Comparison of ENCODE assay signal across 1 cellular context in the genomic region with DNA sequence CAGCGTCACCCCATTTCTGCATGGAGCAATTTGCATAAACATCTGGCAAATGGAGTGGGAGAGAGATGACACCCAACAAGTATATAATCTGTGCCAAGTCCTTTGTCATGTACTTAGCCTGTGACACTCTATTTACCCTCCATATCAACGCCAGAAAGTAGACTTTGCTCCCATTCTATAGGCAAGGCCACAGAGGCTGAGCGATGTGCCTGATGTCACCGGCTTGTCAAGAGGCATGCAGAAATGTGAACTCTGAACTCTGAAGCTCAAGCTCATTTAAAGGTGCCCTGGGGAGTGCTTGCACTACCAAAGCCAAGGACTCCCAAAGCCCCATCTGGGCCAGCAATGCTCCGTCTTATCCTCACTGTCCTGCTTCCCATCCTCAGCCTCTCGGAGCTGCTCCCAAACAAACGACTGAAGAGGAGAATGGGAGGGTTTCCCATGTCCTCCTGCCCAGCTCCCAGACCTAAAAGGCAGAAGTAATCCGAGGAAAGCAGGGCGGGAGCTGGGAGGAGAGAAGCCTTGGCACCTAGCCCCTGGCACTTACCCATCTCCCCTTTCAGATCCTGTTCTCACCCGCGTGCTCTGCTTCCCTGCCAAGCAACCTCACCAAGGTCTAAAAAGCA.
TF ChIP-seq lines count a peak whose summit lies in the region.

No MANE protein-coding gene starts in this region.

TF ChIP-seq in HepG2, 621 proteins besides CTCF, POLR2A, EP300 and RAD21 (continued from another document and continues in another):
- TF ChIP-seq ZEB1 (IDR thresholded peaks at IDR 0.05; ENCODE audit: insufficient replicate concordance, low read depth) (no peak), RBM39 (IDR thresholded peaks at IDR 0.05; ENCODE audit: low read depth, low read length, poor library complexity, severe bottlenecking) (no peak), ZMAT3 (CRISPR knock-in tag; conservative IDR thresholded peaks at IDR 0.05) (peak; percentile 66), ZNF552 (CRISPR knock-in tag; IDR thresholded peaks at IDR 0.05; ENCODE audit: borderline replicate concordance) (no peak), ZNF3 (CRISPR knock-in tag; IDR thresholded peaks at IDR 0.05) (peak; percentile 83), GZF1 (CRISPR knock-in tag; IDR thresholded peaks at IDR 0.05) (0 out of 2 replicates have a peak, but pooled peaks have one; percentile 21), NCOA1 (CRISPR knock-in tag; IDR thresholded peaks at IDR 0.05) (no peak), FOXK1 (CRISPR knock-in tag; IDR thresholded peaks at IDR 0.05; ENCODE audit: borderline replicate concordance, low read depth) (peak; percentile 62; the same call in 1 of the 2 replicates), BORCS8-MEF2B (CRISPR knock-in tag; IDR thresholded peaks at IDR 0.05) (peak; percentile 65; the same call in 1 of the 2 replicates), SALL1 (CRISPR knock-in tag; IDR thresholded peaks at IDR 0.05) (peak; percentile 98), ZNF562 (CRISPR knock-in tag; IDR thresholded peaks at IDR 0.05; ENCODE audit: borderline replicate concordance) (no peak), ZMYM2 (CRISPR knock-in tag; IDR thresholded peaks at IDR 0.05) (peak; percentile 62; the same call in 1 of the 2 replicates), TBX2 (CRISPR knock-in tag; IDR thresholded peaks at IDR 0.05; ENCODE audit: borderline replicate concordance) (peak; percentile 86; the same call in 1 of the 2 replicates), POLR2AphosphoS2 (IDR thresholded peaks at IDR 0.05; ENCODE audit: low read depth, low read length) (no peak), BHLHE40 (IDR thresholded peaks at IDR 0.05; ENCODE audit: low read length) (0 out of 2 replicates have a peak, but pooled peaks have one; percentile 17), KMT2A (CRISPR knock-in tag; IDR thresholded peaks at IDR 0.05) (no peak), SPEN (CRISPR knock-in tag; IDR thresholded peaks at IDR 0.05; ENCODE audit: low read depth) (peak; percentile 57; the same call in 1 of the 2 replicates), MAFK (conservative IDR thresholded peaks at IDR 0.05 in 1 of 2, IDR thresholded peaks at IDR 0.05 in 1 of 2; ENCODE audit: low read length in 2 of 2) (no peak), ZNF782 (CRISPR knock-in tag; IDR thresholded peaks at IDR 0.05; ENCODE audit: borderline replicate concordance) (no peak; the same call in 1 of the 2 replicates), HDAC1 (CRISPR knock-in tag; IDR thresholded peaks at IDR 0.05) (peak; percentile 94), SUZ12 (IDR thresholded peaks at IDR 0.05; ENCODE audit: low read depth, low read length) (no peak), ZNF761 (CRISPR knock-in tag; conservative IDR thresholded peaks at IDR 0.05) (no peak), ZNF670 (CRISPR knock-in tag; IDR thresholded peaks at IDR 0.05; ENCODE audit: borderline replicate concordance) (0 out of 2 replicates have a peak, but pooled peaks have one; percentile 11), YEATS4 (CRISPR knock-in tag; IDR thresholded peaks at IDR 0.05; ENCODE audit: borderline replicate concordance) (peak; percentile 68), KLF9 (CRISPR knock-in tag; IDR thresholded peaks at IDR 0.05; ENCODE audit: low read depth) (no peak), ZNF12 (CRISPR knock-in tag; IDR thresholded peaks at IDR 0.05) (peak; percentile 22; the same call in 1 of the 2 replicates), SATB2 (CRISPR knock-in tag; IDR thresholded peaks at IDR 0.05) (no peak), ZNF75D (CRISPR knock-in tag; IDR thresholded peaks at IDR 0.05; ENCODE audit: borderline replicate concordance) (no peak), ZNF235 (CRISPR knock-in tag; IDR thresholded peaks at IDR 0.05; ENCODE audit: borderline replicate concordance) (no peak)
- TF ChIP-seq, protein P1, sequence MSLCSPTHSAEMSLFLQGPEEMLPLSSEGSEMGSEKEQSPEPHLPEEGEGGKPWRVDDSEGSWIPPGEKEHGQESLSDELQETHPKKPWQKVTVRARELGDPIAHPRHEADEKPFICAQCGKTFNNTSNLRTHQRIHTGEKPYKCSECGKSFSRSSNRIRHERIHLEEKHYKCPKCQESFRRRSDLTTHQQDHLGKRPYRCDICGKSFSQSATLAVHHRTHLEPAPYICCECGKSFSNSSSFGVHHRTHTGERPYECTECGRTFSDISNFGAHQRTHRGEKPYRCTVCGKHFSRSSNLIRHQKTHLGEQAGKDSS (CRISPR knock-in tag; IDR thresholded peaks at IDR 0.05; ENCODE audit: borderline replicate concordance, low read depth): 0 out of 2 replicates have a peak, but pooled peaks have one; percentile 50
- TF ChIP-seq, protein P2, sequence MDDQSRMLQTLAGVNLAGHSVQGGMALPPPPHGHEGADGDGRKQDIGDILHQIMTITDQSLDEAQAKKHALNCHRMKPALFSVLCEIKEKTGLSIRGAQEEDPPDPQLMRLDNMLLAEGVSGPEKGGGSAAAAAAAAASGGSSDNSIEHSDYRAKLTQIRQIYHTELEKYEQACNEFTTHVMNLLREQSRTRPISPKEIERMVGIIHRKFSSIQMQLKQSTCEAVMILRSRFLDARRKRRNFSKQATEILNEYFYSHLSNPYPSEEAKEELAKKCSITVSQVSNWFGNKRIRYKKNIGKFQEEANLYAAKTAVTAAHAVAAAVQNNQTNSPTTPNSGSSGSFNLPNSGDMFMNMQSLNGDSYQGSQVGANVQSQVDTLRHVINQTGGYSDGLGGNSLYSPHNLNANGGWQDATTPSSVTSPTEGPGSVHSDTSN (CRISPR knock-in tag; IDR thresholded peaks at IDR 0.05; ENCODE audit: borderline replicate concordance): no peak
- TF ChIP-seq, protein P3, sequence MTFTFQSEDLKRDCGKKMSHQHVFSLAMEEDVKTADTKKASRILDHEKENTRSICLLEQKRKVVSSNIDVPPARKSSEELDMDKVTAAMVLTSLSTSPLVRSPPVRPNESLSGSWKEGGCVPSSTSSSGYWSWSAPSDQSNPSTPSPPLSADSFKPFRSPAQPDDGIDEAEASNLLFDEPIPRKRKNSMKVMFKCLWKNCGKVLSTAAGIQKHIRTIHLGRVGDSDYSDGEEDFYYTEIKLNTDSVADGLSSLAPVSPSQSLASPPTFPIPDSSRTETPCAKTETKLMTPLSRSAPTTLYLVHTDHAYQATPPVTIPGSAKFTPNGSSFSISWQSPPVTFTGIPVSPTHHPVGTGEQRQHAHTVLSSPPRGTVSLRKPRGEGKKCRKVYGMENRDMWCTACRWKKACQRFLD (CRISPR knock-in tag; IDR thresholded peaks at IDR 0.05; ENCODE audit: borderline replicate concordance): no peak
- TF ChIP-seq, protein P4, sequence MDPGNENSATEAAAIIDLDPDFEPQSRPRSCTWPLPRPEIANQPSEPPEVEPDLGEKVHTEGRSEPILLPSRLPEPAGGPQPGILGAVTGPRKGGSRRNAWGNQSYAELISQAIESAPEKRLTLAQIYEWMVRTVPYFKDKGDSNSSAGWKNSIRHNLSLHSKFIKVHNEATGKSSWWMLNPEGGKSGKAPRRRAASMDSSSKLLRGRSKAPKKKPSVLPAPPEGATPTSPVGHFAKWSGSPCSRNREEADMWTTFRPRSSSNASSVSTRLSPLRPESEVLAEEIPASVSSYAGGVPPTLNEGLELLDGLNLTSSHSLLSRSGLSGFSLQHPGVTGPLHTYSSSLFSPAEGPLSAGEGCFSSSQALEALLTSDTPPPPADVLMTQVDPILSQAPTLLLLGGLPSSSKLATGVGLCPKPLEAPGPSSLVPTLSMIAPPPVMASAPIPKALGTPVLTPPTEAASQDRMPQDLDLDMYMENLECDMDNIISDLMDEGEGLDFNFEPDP (CRISPR knock-in tag; conservative IDR thresholded peaks at IDR 0.05): no peak
- TF ChIP-seq, protein P5, sequence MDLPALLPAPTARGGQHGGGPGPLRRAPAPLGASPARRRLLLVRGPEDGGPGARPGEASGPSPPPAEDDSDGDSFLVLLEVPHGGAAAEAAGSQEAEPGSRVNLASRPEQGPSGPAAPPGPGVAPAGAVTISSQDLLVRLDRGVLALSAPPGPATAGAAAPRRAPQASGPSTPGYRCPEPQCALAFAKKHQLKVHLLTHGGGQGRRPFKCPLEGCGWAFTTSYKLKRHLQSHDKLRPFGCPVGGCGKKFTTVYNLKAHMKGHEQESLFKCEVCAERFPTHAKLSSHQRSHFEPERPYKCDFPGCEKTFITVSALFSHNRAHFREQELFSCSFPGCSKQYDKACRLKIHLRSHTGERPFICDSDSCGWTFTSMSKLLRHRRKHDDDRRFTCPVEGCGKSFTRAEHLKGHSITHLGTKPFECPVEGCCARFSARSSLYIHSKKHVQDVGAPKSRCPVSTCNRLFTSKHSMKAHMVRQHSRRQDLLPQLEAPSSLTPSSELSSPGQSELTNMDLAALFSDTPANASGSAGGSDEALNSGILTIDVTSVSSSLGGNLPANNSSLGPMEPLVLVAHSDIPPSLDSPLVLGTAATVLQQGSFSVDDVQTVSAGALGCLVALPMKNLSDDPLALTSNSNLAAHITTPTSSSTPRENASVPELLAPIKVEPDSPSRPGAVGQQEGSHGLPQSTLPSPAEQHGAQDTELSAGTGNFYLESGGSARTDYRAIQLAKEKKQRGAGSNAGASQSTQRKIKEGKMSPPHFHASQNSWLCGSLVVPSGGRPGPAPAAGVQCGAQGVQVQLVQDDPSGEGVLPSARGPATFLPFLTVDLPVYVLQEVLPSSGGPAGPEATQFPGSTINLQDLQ (CRISPR knock-in tag; IDR thresholded peaks at IDR 0.05): no peak
- TF ChIP-seq, protein P6, sequence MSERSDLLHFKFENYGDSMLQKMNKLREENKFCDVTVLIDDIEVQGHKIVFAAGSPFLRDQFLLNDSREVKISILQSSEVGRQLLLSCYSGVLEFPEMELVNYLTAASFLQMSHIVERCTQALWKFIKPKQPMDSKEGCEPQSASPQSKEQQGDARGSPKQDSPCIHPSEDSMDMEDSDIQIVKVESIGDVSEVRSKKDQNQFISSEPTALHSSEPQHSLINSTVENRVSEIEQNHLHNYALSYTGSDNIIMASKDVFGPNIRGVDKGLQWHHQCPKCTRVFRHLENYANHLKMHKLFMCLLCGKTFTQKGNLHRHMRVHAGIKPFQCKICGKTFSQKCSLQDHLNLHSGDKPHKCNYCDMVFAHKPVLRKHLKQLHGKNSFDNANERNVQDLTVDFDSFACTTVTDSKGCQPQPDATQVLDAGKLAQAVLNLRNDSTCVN (CRISPR knock-in tag; IDR thresholded peaks at IDR 0.05; ENCODE audit: borderline replicate concordance): no peak; the same call in 1 of the 2 replicates
- TF ChIP-seq, protein P7, sequence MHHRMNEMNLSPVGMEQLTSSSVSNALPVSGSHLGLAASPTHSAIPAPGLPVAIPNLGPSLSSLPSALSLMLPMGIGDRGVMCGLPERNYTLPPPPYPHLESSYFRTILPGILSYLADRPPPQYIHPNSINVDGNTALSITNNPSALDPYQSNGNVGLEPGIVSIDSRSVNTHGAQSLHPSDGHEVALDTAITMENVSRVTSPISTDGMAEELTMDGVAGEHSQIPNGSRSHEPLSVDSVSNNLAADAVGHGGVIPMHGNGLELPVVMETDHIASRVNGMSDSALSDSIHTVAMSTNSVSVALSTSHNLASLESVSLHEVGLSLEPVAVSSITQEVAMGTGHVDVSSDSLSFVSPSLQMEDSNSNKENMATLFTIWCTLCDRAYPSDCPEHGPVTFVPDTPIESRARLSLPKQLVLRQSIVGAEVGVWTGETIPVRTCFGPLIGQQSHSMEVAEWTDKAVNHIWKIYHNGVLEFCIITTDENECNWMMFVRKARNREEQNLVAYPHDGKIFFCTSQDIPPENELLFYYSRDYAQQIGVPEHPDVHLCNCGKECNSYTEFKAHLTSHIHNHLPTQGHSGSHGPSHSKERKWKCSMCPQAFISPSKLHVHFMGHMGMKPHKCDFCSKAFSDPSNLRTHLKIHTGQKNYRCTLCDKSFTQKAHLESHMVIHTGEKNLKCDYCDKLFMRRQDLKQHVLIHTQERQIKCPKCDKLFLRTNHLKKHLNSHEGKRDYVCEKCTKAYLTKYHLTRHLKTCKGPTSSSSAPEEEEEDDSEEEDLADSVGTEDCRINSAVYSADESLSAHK (CRISPR knock-in tag; IDR thresholded peaks at IDR 0.05; ENCODE audit: borderline replicate concordance): no peak
- TF ChIP-seq, protein P8, sequence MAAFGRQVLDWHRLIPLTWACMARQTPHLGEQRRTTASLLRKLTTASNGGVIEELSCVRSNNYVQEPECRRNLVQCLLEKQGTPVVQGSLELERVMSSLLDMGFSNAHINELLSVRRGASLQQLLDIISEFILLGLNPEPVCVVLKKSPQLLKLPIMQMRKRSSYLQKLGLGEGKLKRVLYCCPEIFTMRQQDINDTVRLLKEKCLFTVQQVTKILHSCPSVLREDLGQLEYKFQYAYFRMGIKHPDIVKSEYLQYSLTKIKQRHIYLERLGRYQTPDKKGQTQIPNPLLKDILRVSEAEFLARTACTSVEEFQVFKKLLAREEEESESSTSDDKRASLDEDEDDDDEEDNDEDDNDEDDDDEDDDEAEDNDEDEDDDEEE (CRISPR knock-in tag; IDR thresholded peaks at IDR 0.05): no peak
- TF ChIP-seq, protein P9, sequence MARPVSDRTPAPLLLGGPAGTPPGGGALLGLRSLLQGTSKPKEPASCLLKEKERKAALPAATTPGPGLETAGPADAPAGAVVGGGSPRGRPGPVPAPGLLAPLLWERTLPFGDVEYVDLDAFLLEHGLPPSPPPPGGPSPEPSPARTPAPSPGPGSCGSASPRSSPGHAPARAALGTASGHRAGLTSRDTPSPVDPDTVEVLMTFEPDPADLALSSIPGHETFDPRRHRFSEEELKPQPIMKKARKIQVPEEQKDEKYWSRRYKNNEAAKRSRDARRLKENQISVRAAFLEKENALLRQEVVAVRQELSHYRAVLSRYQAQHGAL (CRISPR knock-in tag; IDR thresholded peaks at IDR 0.05; ENCODE audit: not compliant biosample characterization): no peak
- TF ChIP-seq, protein P10, sequence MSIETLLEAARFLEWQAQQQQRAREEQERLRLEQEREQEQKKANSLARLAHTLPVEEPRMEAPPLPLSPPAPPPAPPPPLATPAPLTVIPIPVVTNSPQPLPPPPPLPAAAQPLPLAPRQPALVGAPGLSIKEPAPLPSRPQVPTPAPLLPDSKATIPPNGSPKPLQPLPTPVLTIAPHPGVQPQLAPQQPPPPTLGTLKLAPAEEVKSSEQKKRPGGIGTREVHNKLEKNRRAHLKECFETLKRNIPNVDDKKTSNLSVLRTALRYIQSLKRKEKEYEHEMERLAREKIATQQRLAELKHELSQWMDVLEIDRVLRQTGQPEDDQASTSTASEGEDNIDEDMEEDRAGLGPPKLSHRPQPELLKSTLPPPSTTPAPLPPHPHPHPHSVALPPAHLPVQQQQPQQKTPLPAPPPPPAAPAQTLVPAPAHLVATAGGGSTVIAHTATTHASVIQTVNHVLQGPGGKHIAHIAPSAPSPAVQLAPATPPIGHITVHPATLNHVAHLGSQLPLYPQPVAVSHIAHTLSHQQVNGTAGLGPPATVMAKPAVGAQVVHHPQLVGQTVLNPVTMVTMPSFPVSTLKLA (IDR thresholded peaks at IDR 0.05): no peak
